ENCODE assay signal across 8 cellular contexts in genomic region chr9:123927625-123928308, GRCh38. TPM values are rescaled to one million over a fixed set of nuclear protein-coding genes. Genes with fewer than 3 reads are reported as not detected.
DNase-seq lines count a peak whose midpoint lies in the region; ATAC-seq and TF ChIP-seq lines count a peak whose summit lies in the region.

No MANE protein-coding gene starts in this region.

- no peaks in the 10 kb centered on the region for H3K36me3 ChIP-seq in CD4-positive, alpha-beta memory T cell (ENCODE audit: insufficient read depth, low read length)
- H3K36me3 ChIP-seq in HUES6 (ENCODE audit: control insufficient read depth, insufficient read depth, low read length) (no peaks in the 10 kb centered on the region), lung (ENCODE audit: control insufficient read depth in 2 of 2, insufficient read depth in 2 of 2, low read length in 2 of 2) (no peaks in the 10 kb centered on the region)

- no peak for TF ChIP-seq CTCF in lung (IDR thresholded peaks at IDR 0.05; ENCODE audit: control extremely low read depth, extremely low read depth)

- peak; percentile 10 to 13 for ATAC-seq in activated naive CD4-positive, alpha-beta T cell treated with anti-CD3 and anti-CD28 coated beads, Interleukin-2, amount 50 U/mL, for 72 hours
- peak; percentile 19 for ATAC-seq in lung (ENCODE audit: insufficient read depth, low FRiP score)
- no peak for ATAC-seq in GM21528 (IDR thresholded peaks at IDR 0.05; ENCODE audit: low FRiP score, unreplicated experiment)

- POLR2A ChIA-PET in CD4-positive, alpha-beta memory T cell (lab: Charles Lee; ENCODE audit: partially characterized antibody): interaction anchor here (1.2 to 1.4 kb wide), 2 partner anchors 26 to 290 kb away, joined by 3 read pairs; no protein-coding TSS in a partner anchor

- no peak overlapping the region for H3K27ac ChIP-seq in CD4-positive, alpha-beta memory T cell (ENCODE audit: low read depth, low read length)
- H3K27ac ChIP-seq in HUES6 (ENCODE audit: low read depth, low read length) (no peak overlapping the region), lung (ENCODE audit: low read depth in 1 of 2, low read length in 1 of 2) (no peak overlapping the region)

- H3K4me3 Mint-ChIP-seq in CD4-positive, alpha-beta memory T cell: peak overlapping the region; percentile 1 to 82 (median 42)

- no peak for DNase-seq in CD4-positive, alpha-beta memory T cell
- no peak for DNase-seq in activated naive CD4-positive, alpha-beta T cell treated with anti-CD3 and anti-CD28 coated beads, Interleukin-2, amount 50 U/mL, for 72 hours (ENCODE audit: low spot score in 2 of 2)
- DNase-seq in lung (ENCODE audit: low spot score): no peak
- no peak for DNase-seq in NCI-H2081 treated with DMSO at 0.1 percent for 48 hours (lab: John Stamatoyannopoulos, UW)
- no peak for DNase-seq in HT-29 (ENCODE audit: low spot score)
- DNase-seq in stimulated activated naive CD4-positive, alpha-beta T cell (lab: John Stamatoyannopoulos, UW): no peak

- CTCF ChIA-PET in CD4-positive, alpha-beta memory T cell (lab: Charles Lee; ENCODE audit: partially characterized antibody): no interaction called here

- H3K27me3 ChIP-seq in CD4-positive, alpha-beta memory T cell (ENCODE audit: insufficient read depth, low read length): no peaks in the 10 kb centered on the region
- H3K27me3 ChIP-seq in HUES6 (ENCODE audit: control insufficient read depth, insufficient read depth, low read length): peaks cover 8% of the 10 kb centered on the region; the same call in 1 of the 2 replicates
- no peaks in the 10 kb centered on the region for H3K27me3 ChIP-seq in lung (ENCODE audit: control insufficient read depth, insufficient read depth)

- no peak overlapping the region for H3K9ac ChIP-seq in HUES6 (ENCODE audit: low read length)

- H3K27ac Mint-ChIP-seq in CD4-positive, alpha-beta memory T cell: peak overlapping the region in 5 of 7 donors; percentile 0 to 45 (median 30)
- peak overlapping the region in 1 of 2 donors; percentile 62 for H3K27ac Mint-ChIP-seq in activated naive CD4-positive, alpha-beta T cell treated with anti-CD3 and anti-CD28 coated beads, Interleukin-2, amount 50 U/mL, for 72 hours

- H3K27me3 Mint-ChIP-seq in CD4-positive, alpha-beta memory T cell: no peaks in the 10 kb centered on the region

- 22 to 31% methylated on average over 3 of the region's 3 CpGs for WGBS in lung, 2 donors

- no peak overlapping the region for H3K4me3 ChIP-seq in CD4-positive, alpha-beta memory T cell (ENCODE audit: low read length in 2 of 2)
- H3K4me3 ChIP-seq in HUES6 (ENCODE audit: low read depth, low read length) (peak overlapping the region; percentile 66; the same call in 1 of the 2 replicates), lung (no peak overlapping the region)

- peaks cover 3 to 5% of the 10 kb centered on the region in 2 donors for H3K36me3 Mint-ChIP-seq in CD4-positive, alpha-beta memory T cell
- peaks cover 0 to 27% of the 10 kb centered on the region in 2 donors for H3K36me3 Mint-ChIP-seq in activated naive CD4-positive, alpha-beta T cell treated with anti-CD3 and anti-CD28 coated beads, Interleukin-2, amount 50 U/mL, for 72 hours

- H3K9me3 ChIP-seq in CD4-positive, alpha-beta memory T cell (ENCODE audit: control insufficient read depth in 1 of 2, low read length in 2 of 2): no peaks in the 10 kb centered on the region
- H3K9me3 ChIP-seq in HUES6 (ENCODE audit: control insufficient read depth, insufficient read depth, low read depth, low read length) (no peaks in the 10 kb centered on the region), lung (ENCODE audit: control insufficient read depth in 2 of 2, insufficient read depth in 1 of 2, low read length in 1 of 2) (no peaks in the 10 kb centered on the region)

- H3K9me3 Mint-ChIP-seq in CD4-positive, alpha-beta memory T cell: peaks cover 0 to 2% (median 0%) of the 10 kb centered on the region in 8 donors
- peaks cover 0 to 13% of the 10 kb centered on the region in 2 donors for H3K9me3 Mint-ChIP-seq in activated naive CD4-positive, alpha-beta T cell treated with anti-CD3 and anti-CD28 coated beads, Interleukin-2, amount 50 U/mL, for 72 hours

- intact Hi-C loops in CD4-positive, alpha-beta memory T cell (cut with micrococcal nuclease): no loop called here

- peaks cover 25% of the 10 kb centered on the region for H3K4me1 ChIP-seq in CD4-positive, alpha-beta memory T cell (ENCODE audit: insufficient read depth, low read length)
- peaks cover 45% of the 10 kb centered on the region for H3K4me1 ChIP-seq in HUES6 (ENCODE audit: control insufficient read depth, insufficient read depth, low read length)
- peaks cover 8 to 24% of the 10 kb centered on the region in 2 donors for H3K4me1 ChIP-seq in lung (ENCODE audit: control insufficient read depth in 2 of 2, insufficient read depth in 2 of 2, low read length in 2 of 2)

- peaks cover 25 to 36% (median 35%) of the 10 kb centered on the region in 4 donors for H3K4me1 Mint-ChIP-seq in CD4-positive, alpha-beta memory T cell

RNA-seq across cellular contexts. Expression of gene DENND1A, which starts 2.2 kb away (rescaled TPM):
- total RNA-seq in CD4-positive, alpha-beta memory T cell: 10 to 100 TPM; 14.2 TPM
- 1 to 10 TPM; 1.4 to 5.6 TPM for polyA plus RNA-seq in CD4-positive, alpha-beta memory T cell
- 10 to 100 TPM; 12.6 to 22.7 TPM for total RNA-seq in activated naive CD4-positive, alpha-beta T cell treated with anti-CD3 and anti-CD28 coated beads, Interleukin-2, amount 50 U/mL, for 72 hours
- total RNA-seq in lung: 10 to 100 TPM; 17.4 to 29.8 TPM
- polyA plus RNA-seq in lung: 10 to 100 TPM in 1 of 2 donors, 1 to 10 TPM in 1; 5.7 to 11.5 TPM
- 17.9 and 18.8 TPM in 2 replicates for total RNA-seq in HT-29 (2014; rRNA removed; shearing (Covaris generic))
